In the genomic region with DNA sequence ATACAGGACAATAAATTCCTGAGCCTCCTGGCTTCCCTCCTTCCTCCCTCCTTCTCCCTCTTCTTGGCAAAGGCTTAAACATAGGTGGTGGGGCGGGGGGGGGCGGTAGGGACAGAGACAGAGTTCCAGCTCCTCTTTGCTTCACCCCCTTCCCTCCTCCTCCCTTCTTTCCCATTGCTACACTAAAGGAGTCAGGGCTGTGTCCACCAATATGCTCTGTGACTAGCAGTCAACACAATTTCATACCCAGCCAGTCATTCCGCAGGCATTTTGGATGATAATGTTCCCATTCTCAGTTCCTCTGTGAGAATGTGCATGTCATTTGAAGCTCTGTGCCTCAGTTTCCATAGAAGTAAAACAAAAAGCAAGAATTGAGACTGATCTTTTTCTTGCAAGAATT, we compare ENCODE assay signal across 19 cellular contexts. TPM values are rescaled to one million over a fixed set of nuclear protein-coding genes. Genes with fewer than 3 reads are reported as not detected.
DNase-seq lines count a peak whose midpoint lies in the region; ATAC-seq, FAIRE-seq and TF ChIP-seq lines count a peak whose summit lies in the region.
"Had no signal": no experiment of that assay in that cellular context is flagged by ENCODE, and none has a peak within 500 bp of the region (broad histone marks: within the 10 kb centered on the region; RNA-seq: fewer than 3 reads in every experiment).

No MANE protein-coding gene starts in this region.

- 86% methylated on average over 2 of the region's 3 CpGs for WGBS in hepatocyte (ENCODE audit: low lambda C conversion rate, missing lambda C conversion rate)

- TF ChIP-seq POLR2A in gastrocnemius medialis (IDR thresholded peaks at IDR 0.05) (no peak), GM12891 (IDR thresholded peaks at IDR 0.05; ENCODE audit: low read depth, low read length) (no peak)

- H3K79me2 ChIP-seq in hepatocyte: peaks cover 5% of the 10 kb centered on the region

- peak overlapping the region; percentile 68 to 75 for H3K27ac ChIP-seq in right atrium auricular region
- no peak overlapping the region for H3K27ac ChIP-seq in hepatocyte
- peak overlapping the region; percentile 82 to 84 (median 84) for H3K27ac ChIP-seq in gastrocnemius medialis
- H3K27ac ChIP-seq: pancreas had no signal

- in situ Hi-C loops in gastrocnemius medialis (cut with MboI; ENCODE audit: low sequenced_read_pairs in 4 of 4): no loop called here

- H3K27me3 ChIP-seq in right atrium auricular region (no peaks in the 10 kb centered on the region), hepatocyte (peaks cover 5% of the 10 kb centered on the region), gastrocnemius medialis (no peaks in the 10 kb centered on the region)
- H3K27me3 ChIP-seq: adrenal gland had no signal

- H2AFZ ChIP-seq in hepatocyte: no peak overlapping the region

- no peaks in the 10 kb centered on the region for H3K9me3 ChIP-seq in right atrium auricular region
- H3K9me3 ChIP-seq in hepatocyte (ENCODE audit: low read depth): no peaks in the 10 kb centered on the region
- no peaks in the 10 kb centered on the region for H3K9me3 ChIP-seq in gastrocnemius medialis
- H3K9me3 ChIP-seq: adrenal gland, pancreas had no signal

- H3K4me3 ChIP-seq in right atrium auricular region (peak overlapping the region; percentile 48 to 61), hepatocyte (no peak overlapping the region), gastrocnemius medialis (peak overlapping the region; percentile 57 to 74 (median 62))
- H3K4me3 ChIP-seq: GM12878 had no signal

- TF ChIP-seq CTCF in right atrium auricular region (IDR thresholded peaks at IDR 0.05): no peak
- no peak for TF ChIP-seq CTCF in hepatocyte (IDR thresholded peaks at IDR 0.05; ENCODE audit: poor library complexity)
- no peak for TF ChIP-seq CTCF in gastrocnemius medialis (IDR thresholded peaks at IDR 0.05 in 4 of 5, conservative IDR thresholded peaks at IDR 0.05 in 1 of 5)

- peak overlapping the region; percentile 78 for H3K4me2 ChIP-seq in hepatocyte

- DNase-seq in right atrium auricular region (ENCODE audit: low spot score) (no peak), Right ventricle myocardium inferior (ENCODE audit: missing footprints) (no peak), hepatocyte (ENCODE audit: low spot score) (no peak), gastrocnemius medialis (no peak), GM12891 (ENCODE audit: insufficient read length, low spot score) (no peak), OCI-M1 (lab: John Stamatoyannopoulos, UW) (no peak)
- DNase-seq: activated CD4-positive, alpha-beta T cell treated with anti-CD3 and anti-CD28 coated beads, Interleukin-2, amount 10 ng/mL, durations not matched to agents 24 days and 14 days; activated T-cell treated with anti-CD3 and anti-CD28 coated beads, Interleukin-2, amount 50 U/mL, for 48 hours; adrenal gland; COR-L47; midbrain; NCI-H2081 treated with DMSO at 0.1 percent for 48 hours; pancreas; SHP77 treated with DMSO at 0.1 percent for 48 hours had no signal

- intact Hi-C loops in Right ventricle myocardium inferior (cut with DNase I): no loop called here
- intact Hi-C loops in gastrocnemius medialis (cut with DNase I; ENCODE audit: low total_unique reads): no loop called here

- H3K36me3 ChIP-seq in right atrium auricular region: peaks cover 7% of the 10 kb centered on the region
- H3K36me3 ChIP-seq in hepatocyte (replicated peaks; ENCODE audit: insufficient read depth, low read depth): no peaks in the 10 kb centered on the region
- no peaks in the 10 kb centered on the region for H3K36me3 ChIP-seq in gastrocnemius medialis
- H3K36me3 ChIP-seq: adrenal gland, pancreas had no signal

- H3K4me1 ChIP-seq in right atrium auricular region: peaks cover 0 to 12% of the 10 kb centered on the region in 2 donors
- no peaks in the 10 kb centered on the region for H3K4me1 ChIP-seq in hepatocyte (ENCODE audit: insufficient read depth)
- H3K4me1 ChIP-seq in gastrocnemius medialis: peaks cover 37 to 41% of the 10 kb centered on the region in 2 donors
- H3K4me1 ChIP-seq: pancreas had no signal

- ATAC-seq in Right ventricle myocardium inferior (no peak), gastrocnemius medialis (no peak), GM18867 (IDR thresholded peaks at IDR 0.05; ENCODE audit: unreplicated experiment) (no peak), HG03457 (IDR thresholded peaks at IDR 0.05; ENCODE audit: unreplicated experiment) (no peak)
- ATAC-seq: GM12878, pancreas had no signal

- no peak for FAIRE-seq in GM12891 (lab: Jason Lieb, UNC)
- FAIRE-seq: GM12878, HTR-8/SVneo, pancreas, urothelium cell line had no signal

- no peaks in the 10 kb centered on the region for H3K9me2 ChIP-seq in hepatocyte (replicated peaks; ENCODE audit: insufficient read depth)

- H4K20me1 ChIP-seq in hepatocyte (ENCODE audit: insufficient read depth, poor library complexity, severe bottlenecking): no peaks in the 10 kb centered on the region

TF ChIP-seq in GM12891, 5 proteins besides CTCF, POLR2A, EP300 and RAD21:
- TF ChIP-seq POLR2AphosphoS5 (IDR thresholded peaks at IDR 0.05; ENCODE audit: low read depth, low read length): no peak
- TF ChIP-seq PAX5 (IDR thresholded peaks at IDR 0.05; ENCODE audit: insufficient read depth, low read length, severe bottlenecking): no peak
- TF ChIP-seq POU2F2 (IDR thresholded peaks at IDR 0.05; ENCODE audit: low read depth, low read length): no peak
- TF ChIP-seq SPI1 (IDR thresholded peaks at IDR 0.05; ENCODE audit: low read depth, low read length): no peak
- TF ChIP-seq TAF1 (IDR thresholded peaks at IDR 0.05; ENCODE audit: low read depth, low read length): no peak
TF ChIP-seq in GM12891: peak in this region for 0.

RNA-seq across cellular contexts. Expression of gene LMOD1, which starts 1.7 kb away (rescaled TPM):
- 10 to 100 TPM; 31.4 to 42.2 TPM for total RNA-seq in right atrium auricular region
- 10.8 TPM for total RNA-seq in Right ventricle myocardium inferior
- 8.6 and 8.7 TPM in 2 replicates for total RNA-seq in hepatocyte
- polyA plus RNA-seq in hepatocyte: 6.4 and 9.0 TPM in 2 replicates
- 10 to 100 TPM; 12.8 to 39.5 (median 22.6) TPM for total RNA-seq in gastrocnemius medialis
- polyA plus RNA-seq in GM12891 (2012; ENCODE audit: low read depth, missing spikeins): not detected
- total RNA-seq: activated CD4-positive, alpha-beta T cell treated with anti-CD3 and anti-CD28 coated beads, Interleukin-2, amount 10 ng/mL, durations not matched to agents 24 days and 14 days had no signal
- polyA plus RNA-seq: GM12878 had no signal

RNA-seq across cellular contexts. Expression of gene TIMM17A, which starts 10.7 kb away (rescaled TPM):
- total RNA-seq in right atrium auricular region (10 to 100 TPM; 42.7 to 59.1 TPM), Right ventricle myocardium inferior (83.6 TPM), hepatocyte (54.5 and 65.0 TPM in 2 replicates), gastrocnemius medialis (10 to 100 TPM; 33.6 to 67.6 (median 43.3) TPM)
- 88.3 and 90.1 TPM in 2 replicates for polyA plus RNA-seq in hepatocyte
- 47.5 TPM for polyA plus RNA-seq in GM12891 (2012; ENCODE audit: low read depth, missing spikeins)

RNA-seq across cellular contexts. Expression of gene RNPEP, which starts 37.8 kb away (rescaled TPM):
- total RNA-seq in right atrium auricular region (10 to 100 TPM; 22.4 to 26.1 TPM), Right ventricle myocardium inferior (18.7 TPM), hepatocyte (57.6 and 57.9 TPM in 2 replicates), gastrocnemius medialis (10 to 100 TPM; 11.1 to 24.9 (median 21.2) TPM)
- 74.2 and 81.5 TPM in 2 replicates for polyA plus RNA-seq in hepatocyte
- 28.5 TPM for polyA plus RNA-seq in GM12891 (2012; ENCODE audit: low read depth, missing spikeins)

RNA-seq across cellular contexts. Expression of gene SHISA4, which starts 55.9 kb away (rescaled TPM):
- total RNA-seq in right atrium auricular region (100 to 1,000 TPM in 1 of 2 donors, 10 to 100 TPM in 1; 74.2 to 176 TPM), Right ventricle myocardium inferior (159 TPM), hepatocyte (9.6 and 10.2 TPM in 2 replicates), gastrocnemius medialis (100 to 1,000 TPM in 2 of 4 donors, 10 to 100 TPM in 2; 76.6 to 384 (median 229) TPM)
- 24.0 and 31.2 TPM in 2 replicates for polyA plus RNA-seq in hepatocyte
- polyA plus RNA-seq in GM12891 (2012; ENCODE audit: low read depth, missing spikeins): 0.64 TPM
- total RNA-seq: GM12878 had no signal
